ENCODE assay signal across 23 cellular contexts in the genomic region with DNA sequence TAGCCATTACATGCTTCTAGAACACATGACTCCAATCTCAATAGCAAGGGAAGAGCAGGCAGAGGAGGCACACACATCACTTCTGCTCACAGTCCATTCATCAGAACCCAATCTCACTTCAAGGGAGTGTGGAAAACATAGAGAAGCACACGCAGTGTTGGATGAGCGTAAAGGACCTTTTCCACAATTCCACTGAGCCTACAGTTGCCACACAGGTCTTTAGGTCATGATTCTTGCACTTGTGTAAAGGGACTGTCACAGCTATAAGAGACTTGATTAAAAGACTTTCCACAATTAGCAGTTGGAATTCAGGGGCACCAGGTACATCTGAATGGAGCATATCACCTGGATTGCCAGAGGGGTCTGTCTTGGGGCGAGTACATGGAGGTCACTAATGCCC.
DNase-seq lines count a peak whose midpoint lies in the region; ATAC-seq, FAIRE-seq and TF ChIP-seq lines count a peak whose summit lies in the region.
"Had no signal": no experiment of that assay in that cellular context is flagged by ENCODE, and none has a peak within 500 bp of the region (broad histone marks: within the 10 kb centered on the region; RNA-seq: fewer than 3 reads in every experiment).

No MANE protein-coding gene starts in this region.

- H3K4me1 Mint-ChIP-seq in activated T-helper 17 cell treated with anti-CD3 and anti-CD28 coated beads, Interleukin-2, amount 50 U/mL, for 72 hours = peaks cover 5% of the 10 kb centered on the region

- H2AFZ ChIP-seq in hepatocyte = no peak overlapping the region

- H3K27me3 ChIP-seq in bronchial epithelial cell (ENCODE audit: control insufficient read depth, insufficient read depth, low read length) = no peaks in the 10 kb centered on the region
- no peaks in the 10 kb centered on the region for H3K27me3 ChIP-seq in hepatocyte
- H3K27me3 ChIP-seq in right lobe of liver = no peaks in the 10 kb centered on the region
- H3K27me3 ChIP-seq: BLaER1 had no signal

- H3K9me3 ChIP-seq in hepatocyte (ENCODE audit: low read depth) (no peaks in the 10 kb centered on the region), right lobe of liver (no peaks in the 10 kb centered on the region)

- no peaks in the 10 kb centered on the region for H3K36me3 ChIP-seq in bronchial epithelial cell (ENCODE audit: control insufficient read depth, insufficient read depth, low read length)
- no peaks in the 10 kb centered on the region for H3K36me3 ChIP-seq in hepatocyte (replicated peaks; ENCODE audit: insufficient read depth, low read depth)
- H3K36me3 ChIP-seq in right lobe of liver = no peaks in the 10 kb centered on the region
- H3K36me3 ChIP-seq: BLaER1 had no signal

- H3K36me3 Mint-ChIP-seq in activated T-helper 17 cell treated with anti-CD3 and anti-CD28 coated beads, Interleukin-2, amount 50 U/mL, for 72 hours (ENCODE audit: low read depth) = no peaks in the 10 kb centered on the region

- H3K9me2 ChIP-seq in hepatocyte (replicated peaks; ENCODE audit: insufficient read depth) = no peaks in the 10 kb centered on the region

- peaks cover 5% of the 10 kb centered on the region for H3K9me3 Mint-ChIP-seq in activated T-helper 17 cell treated with anti-CD3 and anti-CD28 coated beads, Interleukin-2, amount 50 U/mL, for 72 hours
- H3K9me3 Mint-ChIP-seq: HFFc6 had no signal

- peak overlapping the region; percentile 11 for H3K27ac ChIP-seq in hepatocyte
- no peak overlapping the region for H3K27ac ChIP-seq in right lobe of liver
- H3K27ac ChIP-seq: 22Rv1, BLaER1, C4-2B had no signal

- H3K79me2 ChIP-seq in hepatocyte = no peaks in the 10 kb centered on the region

- TF ChIP-seq POLR2A in GM12891 (IDR thresholded peaks at IDR 0.05; ENCODE audit: low read depth, low read length) (no peak), right lobe of liver (IDR thresholded peaks at IDR 0.05) (no peak)

- no peaks in the 10 kb centered on the region for H4K20me1 ChIP-seq in hepatocyte (ENCODE audit: insufficient read depth, poor library complexity, severe bottlenecking)
- H4K20me1 ChIP-seq: BLaER1 had no signal

- WGBS in hepatocyte (ENCODE audit: low lambda C conversion rate, missing lambda C conversion rate) = 90% methylated on average over 3 of the region's 3 CpGs
- 64% methylated on average over 3 of the region's 3 CpGs for WGBS in right lobe of liver (ENCODE audit: insufficient coverage, low coverage, low lambda C conversion rate, missing lambda C conversion rate)

- TF ChIP-seq CTCF in bronchial epithelial cell (IDR thresholded peaks at IDR 0.05; ENCODE audit: insufficient read depth, low read length, severe bottlenecking) = no peak
- TF ChIP-seq CTCF in hepatocyte (IDR thresholded peaks at IDR 0.05; ENCODE audit: poor library complexity) = no peak
- no peak for TF ChIP-seq CTCF in right lobe of liver (IDR thresholded peaks at IDR 0.05)

- H3K4me3 ChIP-seq in bronchial epithelial cell (ENCODE audit: low read depth, low read length) (no peak overlapping the region), hepatocyte (no peak overlapping the region), right lobe of liver (no peak overlapping the region)
- H3K4me3 ChIP-seq: BLaER1 had no signal

- intact Hi-C loops in right lobe of liver (cut with DNase I) = no loop called here
- intact Hi-C loops in left cardiac atrium (cut with DNase I) = no loop called here

- H3K4me2 ChIP-seq in hepatocyte = peak overlapping the region; percentile 34
- H3K4me2 ChIP-seq: BLaER1 had no signal

- peaks cover 19% of the 10 kb centered on the region for H3K27me3 Mint-ChIP-seq in activated T-helper 17 cell treated with anti-CD3 and anti-CD28 coated beads, Interleukin-2, amount 50 U/mL, for 72 hours
- H3K27me3 Mint-ChIP-seq: CD4-positive, alpha-beta T cell had no signal

- H3K4me1 ChIP-seq in hepatocyte (ENCODE audit: insufficient read depth) (peaks cover 6% of the 10 kb centered on the region), right lobe of liver (peaks cover 0 to 4% (median 0%) of the 10 kb centered on the region in 4 donors)
- H3K4me1 ChIP-seq: BLaER1 had no signal

- no peak overlapping the region for H3K4me3 Mint-ChIP-seq in activated T-helper 17 cell treated with anti-CD3 and anti-CD28 coated beads, Interleukin-2, amount 50 U/mL, for 72 hours
- H3K4me3 Mint-ChIP-seq: B cell; CD4-positive, alpha-beta T cell had no signal

- ATAC-seq in right lobe of liver (peak in 3 of 4 donors; percentile 26 to 54 (median 49)), left cardiac atrium (no peak)
- ATAC-seq in activated T-helper 17 cell treated with anti-CD3 and anti-CD28 coated beads, Interleukin-2, amount 50 U/mL, for 72 hours (replicated peaks) = no peak

- no peak overlapping the region for H3K27ac Mint-ChIP-seq in activated T-helper 17 cell treated with anti-CD3 and anti-CD28 coated beads, Interleukin-2, amount 50 U/mL, for 72 hours
- H3K27ac Mint-ChIP-seq: B cell; CD4-positive, alpha-beta T cell had no signal

- FAIRE-seq in GM12891 (lab: Jason Lieb, UNC) = peak; percentile 47
- FAIRE-seq in bronchial epithelial cell (lab: Jason Lieb, UNC) = peak; percentile 40
- FAIRE-seq: A204.1, GM18507 had no signal

- DNase-seq in GM12891 (ENCODE audit: insufficient read length, low spot score) (no peak), bronchial epithelial cell (ENCODE audit: low read depth) (no peak), hepatocyte (ENCODE audit: low spot score) (no peak), right lobe of liver (no peak), left cardiac atrium (no peak), GM03348 (ENCODE audit: low spot score) (no peak)
- no peak for DNase-seq in activated CD4-positive, alpha-beta T cell treated with anti-CD3 and anti-CD28 coated beads for 48 hours
- DNase-seq: Calu3; CD4-positive, alpha-beta T cell; COR-L47; DMS53; DMS79 treated with DMSO at 0.1 percent for 48 hours; GF-D8; GOT3; H7; HFFc6 had no signal

TF ChIP-seq in GM12891, 5 proteins besides CTCF, POLR2A, EP300 and RAD21:
- no peak for TF ChIP-seq POU2F2 (IDR thresholded peaks at IDR 0.05; ENCODE audit: low read depth, low read length)
- TF ChIP-seq SPI1 (IDR thresholded peaks at IDR 0.05; ENCODE audit: low read depth, low read length) = no peak
- TF ChIP-seq TAF1 (IDR thresholded peaks at IDR 0.05; ENCODE audit: low read depth, low read length) = no peak
- no peak for TF ChIP-seq POLR2AphosphoS5 (IDR thresholded peaks at IDR 0.05; ENCODE audit: low read depth, low read length)
- TF ChIP-seq PAX5 (IDR thresholded peaks at IDR 0.05; ENCODE audit: insufficient read depth, low read length, severe bottlenecking) = no peak
TF ChIP-seq in GM12891: peak in this region for 0.

Comparison
In these comparisons a context has a peak if more than half of its experiments do, and no peak if none do; other contexts are left out.
1. ATAC-seq: peak in right lobe of liver (3 of 4); none in activated T-helper 17 cell treated with anti-CD3 and anti-CD28 coated beads, Interleukin-2, amount 50 U/mL, for 72 hours (single experiment) and left cardiac atrium (0 of 2).